Comparison of ENCODE assay signal across 1 cellular context in the genomic region with DNA sequence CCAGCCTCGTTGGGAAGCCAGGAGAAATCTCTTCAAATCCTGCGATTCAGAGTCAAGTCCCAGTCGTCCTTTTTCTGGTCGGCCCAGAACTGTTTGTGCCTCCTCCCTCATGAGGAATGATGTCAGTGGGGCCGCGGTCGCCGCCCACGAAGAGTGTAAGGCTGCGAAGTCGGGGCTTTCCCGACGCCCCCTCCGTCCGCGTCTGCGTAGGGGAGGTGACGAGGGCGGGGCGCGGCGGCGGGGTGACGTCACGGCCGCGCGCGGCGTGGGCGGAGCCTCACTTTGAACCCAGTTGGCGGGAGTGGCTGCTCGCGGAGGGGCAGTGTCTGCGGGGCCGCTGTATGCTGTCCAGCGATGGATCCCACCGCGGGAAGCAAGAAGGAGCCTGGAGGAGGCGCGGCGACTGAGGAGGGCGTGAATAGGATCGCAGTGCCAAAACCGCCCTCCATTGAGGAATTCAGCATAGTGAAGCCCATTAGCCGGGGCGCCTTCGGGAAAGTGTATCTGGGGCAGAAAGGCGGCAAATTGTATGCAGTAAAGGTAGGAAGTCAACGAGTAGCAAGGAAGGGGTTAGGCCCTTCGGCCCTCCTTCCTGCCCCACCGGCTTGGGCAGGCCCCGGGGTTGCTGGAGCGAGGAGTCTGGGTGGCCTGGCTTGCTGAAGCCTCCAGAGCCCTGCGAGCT.
TF ChIP-seq lines count a peak whose summit lies in the region.

Gene MASTL, plus strand, starts transcription at position 280 of the 682 bp plus-strand sequence. Its CDS starts 75 bp downstream, at position 355.

TF ChIP-seq in H1, 55 proteins besides CTCF, POLR2A, EP300 and RAD21:
- TF ChIP-seq RXRA (IDR thresholded peaks at IDR 0.05; ENCODE audit: insufficient read depth, low read depth, low read length) (no peak), CEBPB (IDR thresholded peaks at IDR 0.05; ENCODE audit: low read depth, low read length) (no peak), POLR2AphosphoS5 (IDR thresholded peaks at IDR 0.05; ENCODE audit: low read depth, low read length) (peak; percentile 81), RBBP5 (IDR thresholded peaks at IDR 0.05; ENCODE audit: borderline replicate concordance, low read depth, low read length) (peak; percentile 46; the same call in 1 of the 2 replicates), TCF12 (IDR thresholded peaks at IDR 0.05; ENCODE audit: low read depth, low read length) (no peak), SIX5 (IDR thresholded peaks at IDR 0.05; ENCODE audit: low read depth, low read length) (no peak), CHD1 (IDR thresholded peaks at IDR 0.05; ENCODE audit: low read depth, low read length) (no peak; the same call in 1 of the 2 replicates), MAFK (IDR thresholded peaks at IDR 0.05; ENCODE audit: low read depth, low read length) (no peak), HDAC2 (IDR thresholded peaks at IDR 0.05; ENCODE audit: borderline replicate concordance in 1 of 2, low read depth in 2 of 2, low read length in 2 of 2) (peak in 1 of 2 experiments; percentile 32; a peak in 1 of 4 replicates), SIN3A (conservative IDR thresholded peaks at IDR 0.05 in 1 of 2, IDR thresholded peaks at IDR 0.05 in 1 of 2; ENCODE audit: low read depth in 1 of 2, low read length in 2 of 2) (peak in 1 of 2 experiments; percentile 77; a peak in 2 of 4 replicates), RNF2 (IDR thresholded peaks at IDR 0.05; ENCODE audit: borderline replicate concordance, low read depth, low read length, missing control alignments, poor library complexity, severe bottlenecking) (no peak), JUND (IDR thresholded peaks at IDR 0.05; ENCODE audit: low read length) (peak; percentile 85), KDM1A (IDR thresholded peaks at IDR 0.05; ENCODE audit: borderline replicate concordance, low read length) (no peak), TAF7 (optimal IDR thresholded peaks at IDR 0.05; ENCODE audit: borderline replicate concordance, low read depth, low read length) (peak; percentile 71), SP1 (IDR thresholded peaks at IDR 0.05; ENCODE audit: low read depth, low read length) (0 out of 2 replicates have a peak, but pooled peaks have one; percentile 46), KDM4A (IDR thresholded peaks at IDR 0.05; ENCODE audit: low read depth, low read length, severe bottlenecking) (peak; percentile 42), CREB1 (IDR thresholded peaks at IDR 0.05) (peak; percentile 95), BACH1 (IDR thresholded peaks at IDR 0.05; ENCODE audit: low read length) (peak; percentile 70; the same call in 1 of the 2 replicates), PHF8 (conservative IDR thresholded peaks at IDR 0.05; ENCODE audit: low read depth, low read length) (peak; percentile 71), GTF2F1 (IDR thresholded peaks at IDR 0.05; ENCODE audit: borderline replicate concordance, low read depth, low read length) (peak; percentile 46; the same call in 1 of the 2 replicates), EGR1 (IDR thresholded peaks at IDR 0.05; ENCODE audit: borderline replicate concordance, low read depth, low read length) (peak; percentile 77; the same call in 1 of the 2 replicates), ATF2 (IDR thresholded peaks at IDR 0.05; ENCODE audit: low read length) (peak; percentile 63; the same call in 1 of the 2 replicates), GABPA (IDR thresholded peaks at IDR 0.05; ENCODE audit: borderline replicate concordance, insufficient read depth, low read length) (no peak), NRF1 (IDR thresholded peaks at IDR 0.05; ENCODE audit: low read depth, low read length) (no peak), RFX5 (IDR thresholded peaks at IDR 0.05; ENCODE audit: borderline replicate concordance, low read depth, low read length) (no peak), YY1 (IDR thresholded peaks at IDR 0.05; ENCODE audit: low read depth, low read length) (peak; percentile 76), SP2 (IDR thresholded peaks at IDR 0.05; ENCODE audit: low read length) (no peak), TEAD4 (IDR thresholded peaks at IDR 0.05; ENCODE audit: low read depth, low read length) (no peak), TBP (IDR thresholded peaks at IDR 0.05; ENCODE audit: low read depth, low read length) (peak; percentile 76), E2F6 (IDR thresholded peaks at IDR 0.05) (peak; percentile 61; the same call in 1 of the 2 replicates), TAF1 (IDR thresholded peaks at IDR 0.05; ENCODE audit: low read depth, low read length) (peak; percentile 87)
- TF ChIP-seq, protein P1, sequence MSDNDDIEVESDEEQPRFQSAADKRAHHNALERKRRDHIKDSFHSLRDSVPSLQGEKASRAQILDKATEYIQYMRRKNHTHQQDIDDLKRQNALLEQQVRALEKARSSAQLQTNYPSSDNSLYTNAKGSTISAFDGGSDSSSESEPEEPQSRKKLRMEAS (IDR thresholded peaks at IDR 0.05) = peak; percentile 42; the same call in 1 of the 2 replicates
